Comparison of ENCODE assay signal across 8 cellular contexts in genomic region chr19:17243854-17244617, GRCh38. TPM values are rescaled to one million over a fixed set of nuclear protein-coding genes. Genes with fewer than 3 reads are reported as not detected.
DNase-seq lines count a peak whose midpoint lies in the region; ATAC-seq and TF ChIP-seq lines count a peak whose summit lies in the region.

No MANE protein-coding gene starts in this region.

- intact Hi-C loops in activated naive CD4-positive, alpha-beta T cell treated with anti-CD3 and anti-CD28 coated beads for 36 hours (cut with micrococcal nuclease): no loop called here
- intact Hi-C loops in activated CD8-positive, alpha-beta T cell treated with anti-CD3 and anti-CD28 coated beads for 36 hours (cut with micrococcal nuclease): no loop called here
- intact Hi-C loops in left cardiac atrium (cut with DNase I): no loop called here

- TF ChIP-seq CTCF in activated CD8-positive, alpha-beta T cell treated with anti-CD3 and anti-CD28 coated beads for 36 hours (IDR thresholded peaks at IDR 0.05): no peak

- H3K27ac Mint-ChIP-seq in activated naive CD4-positive, alpha-beta T cell treated with anti-CD3 and anti-CD28 coated beads for 36 hours: no peak overlapping the region
- no peak overlapping the region for H3K27ac Mint-ChIP-seq in activated CD8-positive, alpha-beta T cell treated with anti-CD3 and anti-CD28 coated beads for 36 hours

- H3K27me3 Mint-ChIP-seq in activated naive CD4-positive, alpha-beta T cell treated with anti-CD3 and anti-CD28 coated beads for 36 hours (ENCODE audit: low read depth): no peaks in the 10 kb centered on the region
- H3K27me3 Mint-ChIP-seq in activated CD8-positive, alpha-beta T cell treated with anti-CD3 and anti-CD28 coated beads for 36 hours: peaks cover 7% of the 10 kb centered on the region

- no peak for ATAC-seq in activated CD8-positive, alpha-beta T cell treated with anti-CD3 and anti-CD28 coated beads for 36 hours
- ATAC-seq in left cardiac atrium (peak; percentile 7 to 17), HG02870 (IDR thresholded peaks at IDR 0.05; ENCODE audit: unreplicated experiment) (no peak), HG02763 (IDR thresholded peaks at IDR 0.05; ENCODE audit: unreplicated experiment) (no peak), GM18868 (IDR thresholded peaks at IDR 0.05; ENCODE audit: unreplicated experiment) (no peak)

- H3K9me3 Mint-ChIP-seq in activated naive CD4-positive, alpha-beta T cell treated with anti-CD3 and anti-CD28 coated beads for 36 hours: no peaks in the 10 kb centered on the region
- no peaks in the 10 kb centered on the region for H3K9me3 Mint-ChIP-seq in activated CD8-positive, alpha-beta T cell treated with anti-CD3 and anti-CD28 coated beads for 36 hours

- no peaks in the 10 kb centered on the region for H3K36me3 Mint-ChIP-seq in activated naive CD4-positive, alpha-beta T cell treated with anti-CD3 and anti-CD28 coated beads for 36 hours (ENCODE audit: low read depth)
- no peaks in the 10 kb centered on the region for H3K36me3 Mint-ChIP-seq in activated CD8-positive, alpha-beta T cell treated with anti-CD3 and anti-CD28 coated beads for 36 hours (ENCODE audit: low read depth)

- POLR2A ChIA-PET in activated CD8-positive, alpha-beta T cell treated with anti-CD3 and anti-CD28 coated beads for 36 hours (lab: Charles Lee): interaction anchor here (1.1 to 1.6 kb wide), 4 partner anchors 8 to 62 kb away, joined by 3 to 5 read pairs (median 4); no protein-coding TSS in a partner anchor

- peak overlapping the region; percentile 46 for H3K4me3 Mint-ChIP-seq in activated naive CD4-positive, alpha-beta T cell treated with anti-CD3 and anti-CD28 coated beads for 36 hours
- H3K4me3 Mint-ChIP-seq in activated CD8-positive, alpha-beta T cell treated with anti-CD3 and anti-CD28 coated beads for 36 hours: peak overlapping the region; percentile 52

- no peak for DNase-seq in activated naive CD4-positive, alpha-beta T cell treated with anti-CD3 and anti-CD28 coated beads for 36 hours
- DNase-seq in activated naive CD4-positive, alpha-beta T cell (lab: John Stamatoyannopoulos, UW): no peak
- no peak for DNase-seq in activated CD8-positive, alpha-beta T cell treated with anti-CD3 and anti-CD28 coated beads for 36 hours
- DNase-seq in left cardiac atrium (peak; percentile 79), renal cortical epithelial cell (ENCODE audit: low read depth) (peak; percentile 22)

- H3K4me1 Mint-ChIP-seq in activated naive CD4-positive, alpha-beta T cell treated with anti-CD3 and anti-CD28 coated beads for 36 hours (ENCODE audit: low read depth): peaks cover 4% of the 10 kb centered on the region
- H3K4me1 Mint-ChIP-seq in activated CD8-positive, alpha-beta T cell treated with anti-CD3 and anti-CD28 coated beads for 36 hours (ENCODE audit: low read depth): peaks cover 9% of the 10 kb centered on the region

- CTCF ChIA-PET in activated naive CD4-positive, alpha-beta T cell treated with anti-CD3 and anti-CD28 coated beads for 36 hours (lab: Charles Lee): interaction anchor here (1.2 to 1.4 kb wide), 2 partner anchors 10 to 15 kb away, joined by 3 read pairs; no protein-coding TSS in a partner anchor
- CTCF ChIA-PET in activated CD8-positive, alpha-beta T cell treated with anti-CD3 and anti-CD28 coated beads for 36 hours (lab: Charles Lee): interaction anchor here (2.0 to 2.5 kb wide), 2 partner anchors 8 to 16 kb away, joined by 9 to 11 read pairs; no protein-coding TSS in a partner anchor

RNA-seq across cellular contexts. Expression of gene NR2F6, which starts 1.7 kb away (rescaled TPM):
- total RNA-seq in activated naive CD4-positive, alpha-beta T cell treated with anti-CD3 and anti-CD28 coated beads for 36 hours: 1 to 10 TPM; 5.3 to 6.0 TPM
- 1 to 10 TPM; 7.0 TPM for total RNA-seq in activated CD8-positive, alpha-beta T cell treated with anti-CD3 and anti-CD28 coated beads for 36 hours
- total RNA-seq in left cardiac atrium (10 to 100 TPM; 40.5 to 49.9 TPM), renal cortical epithelial cell (75.7 and 118 TPM in 2 replicates)

RNA-seq across cellular contexts. Expression of gene OCEL1, which starts 18.0 kb away (rescaled TPM):
- total RNA-seq in activated naive CD4-positive, alpha-beta T cell treated with anti-CD3 and anti-CD28 coated beads for 36 hours: 1 to 10 TPM; 8.7 to 9.3 TPM
- 10 to 100 TPM; 20.1 TPM for total RNA-seq in activated CD8-positive, alpha-beta T cell treated with anti-CD3 and anti-CD28 coated beads for 36 hours
- total RNA-seq in left cardiac atrium (10 to 100 TPM; 18.7 to 25.3 TPM), renal cortical epithelial cell (4.5 TPM in 1 of 2 replicates, not detected in the other)

RNA-seq across cellular contexts. Expression of gene USHBP1, which starts 20.5 kb away (rescaled TPM):
- under 1 TPM in 1 of 2 experiments, not detected in 1; 0.20 TPM for total RNA-seq in activated naive CD4-positive, alpha-beta T cell treated with anti-CD3 and anti-CD28 coated beads for 36 hours
- total RNA-seq in activated CD8-positive, alpha-beta T cell treated with anti-CD3 and anti-CD28 coated beads for 36 hours: under 1 TPM in 1 of 2 experiments, not detected in 1; 0.29 TPM
- total RNA-seq in left cardiac atrium (1 to 10 TPM; 6.5 to 6.7 TPM), renal cortical epithelial cell (0.20 TPM in 1 of 2 replicates, not detected in the other)

RNA-seq across cellular contexts. Expression of gene BABAM1, which starts 23.2 kb away (rescaled TPM):
- 100 to 1,000 TPM; 108 to 109 TPM for total RNA-seq in activated naive CD4-positive, alpha-beta T cell treated with anti-CD3 and anti-CD28 coated beads for 36 hours
- total RNA-seq in activated CD8-positive, alpha-beta T cell treated with anti-CD3 and anti-CD28 coated beads for 36 hours: 100 to 1,000 TPM; 105 to 106 TPM
- 10 to 100 TPM; 67.2 to 68.3 TPM for total RNA-seq in left cardiac atrium
- 75.3 and 119 TPM in 2 replicates for total RNA-seq in renal cortical epithelial cell

RNA-seq across cellular contexts. Expression of gene USE1, which starts 28.9 kb away (rescaled TPM):
- 10 to 100 TPM; 24.7 to 25.3 TPM for total RNA-seq in activated naive CD4-positive, alpha-beta T cell treated with anti-CD3 and anti-CD28 coated beads for 36 hours
- 10 to 100 TPM; 26.5 to 27.1 TPM for total RNA-seq in activated CD8-positive, alpha-beta T cell treated with anti-CD3 and anti-CD28 coated beads for 36 hours
- total RNA-seq in left cardiac atrium (10 to 100 TPM; 22.5 to 23.4 TPM), renal cortical epithelial cell (19.6 and 22.3 TPM in 2 replicates)

Comparison
In these comparisons a context has a peak if more than half of its experiments do, and no peak if none do; other contexts are left out.
1. DNase-seq: peak in left cardiac atrium (single experiment) and renal cortical epithelial cell (single experiment); none in activated naive CD4-positive, alpha-beta T cell treated with anti-CD3 and anti-CD28 coated beads for 36 hours (single experiment), activated naive CD4-positive, alpha-beta T cell (0 of 4) and activated CD8-positive, alpha-beta T cell treated with anti-CD3 and anti-CD28 coated beads for 36 hours (single experiment).
2. ATAC-seq: peak in left cardiac atrium (2 of 2); none in activated CD8-positive, alpha-beta T cell treated with anti-CD3 and anti-CD28 coated beads for 36 hours (single experiment), HG02870 (single experiment), HG02763 (single experiment) and GM18868 (single experiment).